Comparison of ENCODE assay signal across 32 cellular contexts in the genomic region with DNA sequence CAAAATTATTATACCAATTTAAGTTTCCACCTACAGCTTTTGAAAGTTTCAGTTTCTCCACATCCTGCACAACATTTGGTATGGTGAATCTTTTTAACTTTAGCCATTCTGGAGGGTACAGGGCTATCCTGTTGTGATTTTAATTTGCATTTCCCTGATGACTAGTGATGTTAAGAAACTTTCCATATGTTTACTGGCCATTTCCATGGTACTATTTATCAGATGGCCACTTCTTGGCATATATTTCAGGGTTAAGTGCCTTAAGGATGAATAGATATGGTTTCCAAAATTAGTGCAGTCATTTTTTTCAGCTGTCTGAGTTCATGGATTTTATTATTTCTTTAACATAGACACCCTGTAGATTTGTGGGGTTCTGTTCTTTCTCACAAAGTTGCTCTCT.
"Had no signal": no experiment of that assay in that cellular context is flagged by ENCODE, and none has a peak within 500 bp of the region (broad histone marks: within the 10 kb centered on the region; RNA-seq: fewer than 3 reads in every experiment).

No MANE protein-coding gene starts in this region.

- H3K27me3 Mint-ChIP-seq: activated B cell treated with CpG ODN at 0.5 μM for 24 hours; activated CD4-positive, alpha-beta memory T cell treated with anti-CD3 and anti-CD28 coated beads for 36 hours; activated naive CD4-positive, alpha-beta T cell treated with anti-CD3 and anti-CD28 coated beads, Interleukin-2, amount 10 ng/mL, durations not matched to agents 7 days and 5 days; activated naive CD8-positive, alpha-beta T cell; activated naive CD8-positive, alpha-beta T cell treated with anti-CD3 and anti-CD28 coated beads, Interleukin-2, amount 50 U/mL, for 24 hours; brain had no signal

- H3K27ac Mint-ChIP-seq: activated B cell treated with CpG ODN at 0.5 μM for 24 hours; activated CD4-positive, alpha-beta memory T cell treated with anti-CD3 and anti-CD28 coated beads for 36 hours; activated naive CD4-positive, alpha-beta T cell treated with anti-CD3 and anti-CD28 coated beads, Interleukin-2, amount 10 ng/mL, durations not matched to agents 7 days and 5 days; activated naive CD8-positive, alpha-beta T cell; activated naive CD8-positive, alpha-beta T cell treated with anti-CD3 and anti-CD28 coated beads, Interleukin-2, amount 50 U/mL, for 24 hours had no signal

- H3K36me3 Mint-ChIP-seq: activated CD4-positive, alpha-beta memory T cell treated with anti-CD3 and anti-CD28 coated beads for 36 hours; activated naive CD4-positive, alpha-beta T cell treated with anti-CD3 and anti-CD28 coated beads, Interleukin-2, amount 10 ng/mL, durations not matched to agents 7 days and 5 days; activated naive CD8-positive, alpha-beta T cell; brain had no signal

- DNase-seq: activated B cell treated with CpG ODN at 0.5 μM for 24 hours; activated CD4-positive, alpha-beta memory T cell treated with anti-CD3 and anti-CD28 coated beads for 36 hours; activated CD4-positive, alpha-beta T cell treated with anti-CD3 and anti-CD28 coated beads for 4 hours; activated CD4-positive, alpha-beta T cell treated with anti-CD3 and anti-CD28 coated beads, Interleukin-2, amount 50 U/mL, for 1 hour; activated CD4-positive, CD25-positive, alpha-beta regulatory T cell treated with anti-CD3 and anti-CD28 coated beads, Interleukin-2, amount 50 U/mL, for 72 hours; activated CD8-positive, alpha-beta memory T cell treated with anti-CD3 and anti-CD28 coated beads, Interleukin-2, amount 50 U/mL, for 4 hours; activated effector memory CD4-positive, alpha-beta T cell treated with Interleukin-2 at 50 U/mL for 16 hours; activated naive CD4-positive, alpha-beta T cell treated with anti-CD3 and anti-CD28 coated beads, Interleukin-2, amount 10 ng/mL, durations not matched to agents 7 days and 5 days; activated naive CD8-positive, alpha-beta T cell treated with anti-CD3 and anti-CD28 coated beads, Interleukin-2, amount 50 U/mL, for 24 hours; activated T-cell treated with anti-CD3 and anti-CD28 coated beads for 4 hours; activated T-cell treated with anti-CD3 and anti-CD28 coated beads, Interleukin-2, amount 50 U/mL, for 4 hours; anterior cingulate cortex; Karpas-422; KBM-7; NCI-H1105; NCI-H1417 treated with DMSO at 0.1 percent for 48 hours; NCI-H1930; NCI-H2081 treated with DMSO at 0.1 percent for 48 hours; NCI-H510A; NCI-H526; NCI-H748 treated with DMSO at 0.1 percent for 48 hours; NK-92 treated with Interleukin-12 subunit alpha and Interleukin-12 subunit beta, amount 100 ng/mL, for 24 hours; PC-3; Peyer's patch; RPMI8226; SHP77 treated with DMSO at 0.1 percent for 48 hours; SW 1271; T-helper 1 cell; T-helper 2 cell; T-helper 9 cell had no signal

- H3K4me1 Mint-ChIP-seq: activated B cell treated with CpG ODN at 0.5 μM for 24 hours; activated naive CD4-positive, alpha-beta T cell treated with anti-CD3 and anti-CD28 coated beads, Interleukin-2, amount 10 ng/mL, durations not matched to agents 7 days and 5 days; activated naive CD8-positive, alpha-beta T cell treated with anti-CD3 and anti-CD28 coated beads, Interleukin-2, amount 50 U/mL, for 24 hours had no signal

- H3K4me3 Mint-ChIP-seq: activated B cell treated with CpG ODN at 0.5 μM for 24 hours; activated CD4-positive, alpha-beta memory T cell treated with anti-CD3 and anti-CD28 coated beads for 36 hours; activated naive CD4-positive, alpha-beta T cell treated with anti-CD3 and anti-CD28 coated beads, Interleukin-2, amount 10 ng/mL, durations not matched to agents 7 days and 5 days; activated naive CD8-positive, alpha-beta T cell; activated naive CD8-positive, alpha-beta T cell treated with anti-CD3 and anti-CD28 coated beads, Interleukin-2, amount 50 U/mL, for 24 hours; activated T-cell treated with anti-CD3 and anti-CD28 coated beads, Interleukin-2, amount 50 U/mL, for 4 hours; brain had no signal

- H3K9me3 Mint-ChIP-seq: activated CD4-positive, alpha-beta memory T cell treated with anti-CD3 and anti-CD28 coated beads for 36 hours had no signal
